16 cellular contexts compared by ENCODE assay signal in the genomic region with DNA sequence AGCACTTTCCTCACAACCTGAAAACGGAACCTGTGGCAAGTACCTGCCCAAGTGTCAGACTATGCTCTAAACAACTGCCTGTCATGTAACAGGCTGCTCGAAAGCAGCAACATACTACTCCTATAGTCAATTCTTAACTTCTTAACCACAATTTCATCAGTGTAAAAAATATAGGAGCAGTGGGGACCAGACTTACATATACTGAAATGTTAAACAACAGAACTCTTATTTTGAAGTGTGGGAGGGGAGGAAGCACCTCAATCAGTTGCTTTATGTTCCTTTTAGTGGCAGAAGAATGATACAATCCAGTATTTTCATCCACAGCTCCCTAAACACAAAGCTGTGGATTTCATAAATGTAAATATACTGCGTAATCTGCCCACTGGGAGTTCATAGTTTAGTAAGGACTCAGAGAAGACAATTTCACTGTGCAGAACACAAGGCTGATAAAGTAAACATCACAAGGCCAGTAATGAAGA. TPM values are rescaled to one million over a fixed set of nuclear protein-coding genes. Genes with fewer than 3 reads are reported as not detected.
DNase-seq lines count a peak whose midpoint lies in the region; ATAC-seq and TF ChIP-seq lines count a peak whose summit lies in the region.
"Had no signal": no experiment of that assay in that cellular context is flagged by ENCODE, and none has a peak within 500 bp of the region (broad histone marks: within the 10 kb centered on the region; RNA-seq: fewer than 3 reads in every experiment).

No MANE protein-coding gene starts in this region.

- intact Hi-C loops in esophagus muscularis mucosa (cut with DNase I) (no loop called here), sigmoid colon (cut with DNase I) (no loop called here)

- H3K4me1 ChIP-seq in esophagus muscularis mucosa, result peaks cover 0 to 54% (median 33%) of the 10 kb centered on the region in 4 donors
- H3K4me1 ChIP-seq in sigmoid colon, result peaks cover 0 to 20% (median 14%) of the 10 kb centered on the region in 4 donors
- H3K4me1 ChIP-seq: gastrocnemius medialis, upper lobe of left lung had no signal

- H3K27ac ChIP-seq in esophagus muscularis mucosa (replicated peaks in 1 of 4), result peak overlapping the region; percentile 62 to 78 (median 64)
- peak overlapping the region; percentile 52 to 79 (median 68) for H3K27ac ChIP-seq in sigmoid colon
- H3K27ac ChIP-seq: gastrocnemius medialis, GM23248 had no signal

- ATAC-seq in GM19351 (IDR thresholded peaks at IDR 0.05; ENCODE audit: unreplicated experiment) (peak; percentile 83), HG03439 (IDR thresholded peaks at IDR 0.05; ENCODE audit: unreplicated experiment) (peak; percentile 52), HG02852 (IDR thresholded peaks at IDR 0.05; ENCODE audit: unreplicated experiment) (no peak)
- ATAC-seq: gastrocnemius medialis had no signal

- no peak for DNase-seq in esophagus muscularis mucosa (ENCODE audit: extremely low spot score)
- no peak for DNase-seq in sigmoid colon
- no peak for DNase-seq in NCI-H345 (lab: John Stamatoyannopoulos, UW)
- DNase-seq in NCI-H146 treated with DMSO at 0.1 percent for 48 hours (lab: John Stamatoyannopoulos, UW; ENCODE audit: unreplicated experiment), result no peak
- DNase-seq in NCI-H2107 treated with DMSO at 0.1 percent for 48 hours (lab: John Stamatoyannopoulos, UW; ENCODE audit: unreplicated experiment), result no peak
- DNase-seq: activated gamma-delta T cell; effector CD8-positive, alpha-beta T cell; gastrocnemius medialis; GM23248; NCI-H2171; stimulated activated CD4-positive, alpha-beta T cell treated with anti-CD3 and anti-CD28 coated beads, Interleukin-1b, Interleukin-23, amount 100 ng/mL, for 48 hours; upper lobe of left lung had no signal

- H3K9me3 ChIP-seq in esophagus muscularis mucosa (no peaks in the 10 kb centered on the region), sigmoid colon (no peaks in the 10 kb centered on the region)
- H3K9me3 ChIP-seq: gastrocnemius medialis, upper lobe of left lung had no signal

- no peaks in the 10 kb centered on the region for H3K27me3 ChIP-seq in esophagus muscularis mucosa
- H3K27me3 ChIP-seq in sigmoid colon, result no peaks in the 10 kb centered on the region
- H3K27me3 ChIP-seq: gastrocnemius medialis, upper lobe of left lung had no signal

- H3K4me3 ChIP-seq in esophagus muscularis mucosa (no peak overlapping the region), sigmoid colon (no peak overlapping the region)
- H3K4me3 ChIP-seq: gastrocnemius medialis, GM23248, upper lobe of left lung had no signal

- 70% methylated on average over 3 of the region's 3 CpGs for WGBS in esophagus muscularis mucosa
- 77 to 83% methylated on average over 3 of the region's 3 CpGs for WGBS in sigmoid colon, 2 donors

- no peak for TF ChIP-seq EP300 in esophagus muscularis mucosa (IDR thresholded peaks at IDR 0.05)
- TF ChIP-seq EP300 in sigmoid colon (IDR thresholded peaks at IDR 0.05), result no peak

- TF ChIP-seq POLR2A in esophagus muscularis mucosa (IDR thresholded peaks at IDR 0.05; ENCODE audit: low read depth) (no peak), sigmoid colon (IDR thresholded peaks at IDR 0.05) (no peak)

- TF ChIP-seq CTCF in esophagus muscularis mucosa (IDR thresholded peaks at IDR 0.05), result no peak
- no peak for TF ChIP-seq CTCF in sigmoid colon (IDR thresholded peaks at IDR 0.05)

- peaks cover 5 to 40% (median 17%) of the 10 kb centered on the region in 4 donors for H3K36me3 ChIP-seq in esophagus muscularis mucosa
- peaks cover 0 to 43% (median 6%) of the 10 kb centered on the region in 4 donors for H3K36me3 ChIP-seq in sigmoid colon

RNA-seq across cellular contexts. Expression of gene WLS, which starts 44.2 kb away (rescaled TPM):
- total RNA-seq in esophagus muscularis mucosa, result 100 to 1,000 TPM in 3 of 4 donors, 10 to 100 TPM in 1; 94.8 to 228 (median 163) TPM
- 100 to 1,000 TPM in 3 of 4 donors, 10 to 100 TPM in 1; 99.2 to 188 (median 134) TPM for total RNA-seq in sigmoid colon
- polyA plus RNA-seq in sigmoid colon, result 10 to 100 TPM; 12.6 to 37.7 (median 16.9) TPM
- total RNA-seq: activated CD8-positive, alpha-beta memory T cell treated with anti-CD3 and anti-CD28 coated beads for 36 hours had no signal
